In genomic region chr10:58651040-58651439, GRCh38 we compare ENCODE assay signal across 11 cellular contexts.
DNase-seq lines count a peak whose midpoint lies in the region; ATAC-seq and TF ChIP-seq lines count a peak whose summit lies in the region.
"Had no signal": no experiment of that assay in that cellular context is flagged by ENCODE, and none has a peak within 500 bp of the region (broad histone marks: within the 10 kb centered on the region; RNA-seq: fewer than 3 reads in every experiment).

No MANE protein-coding gene starts in this region.

- ATAC-seq in HG03457 (IDR thresholded peaks at IDR 0.05; ENCODE audit: unreplicated experiment): no peak

- H3K36me3 ChIP-seq in HEK293 (ENCODE audit: control insufficient read depth in 2 of 2, insufficient read depth in 1 of 2, low read length in 2 of 2) (no peaks in the 10 kb centered on the region), fibroblast of lung (ENCODE audit: control insufficient read depth, insufficient read depth, low read length) (no peaks in the 10 kb centered on the region), ovary (no peaks in the 10 kb centered on the region)
- H3K36me3 ChIP-seq: prostate gland had no signal

- H3K79me2 ChIP-seq in fibroblast of lung (ENCODE audit: control insufficient read depth, insufficient read depth, low read length): no peaks in the 10 kb centered on the region

- CTCF ChIA-PET in HEK293 (lab: Yijun Ruan, JAX): interaction anchor here (0.5 to 1.2 kb wide), 5 partner anchors 10 to 237 kb away, joined by 3 to 4 read pairs (median 4); no protein-coding TSS in a partner anchor

- H3K9ac ChIP-seq in fibroblast of lung (ENCODE audit: insufficient read depth, low read length): no peak overlapping the region

- peak overlapping the region; percentile 26 for H3K4me2 ChIP-seq in fibroblast of lung (ENCODE audit: extremely low read depth, insufficient read depth, low read length)

- no peaks in the 10 kb centered on the region for H3K36me3 Mint-ChIP-seq in T-helper 2 cell treated with Interferon-gamma antibody and Interleukin-4, amounts not matched to agents 5 μg/mL and 100 μg/mL, for 36 hours (ENCODE audit: low read depth)

- no peaks in the 10 kb centered on the region for H3K27me3 ChIP-seq in fibroblast of lung (ENCODE audit: control insufficient read depth, insufficient read depth, low read length)
- no peaks in the 10 kb centered on the region for H3K27me3 ChIP-seq in ovary

- no peaks in the 10 kb centered on the region for H3K27me3 Mint-ChIP-seq in T-helper 2 cell treated with Interferon-gamma antibody and Interleukin-4, amounts not matched to agents 5 μg/mL and 100 μg/mL, for 36 hours (ENCODE audit: low read depth)

- no peaks in the 10 kb centered on the region for H3K9me3 Mint-ChIP-seq in T-helper 2 cell treated with Interferon-gamma antibody and Interleukin-4, amounts not matched to agents 5 μg/mL and 100 μg/mL, for 36 hours

- no peak overlapping the region for H3K4me3 Mint-ChIP-seq in T-helper 2 cell treated with Interferon-gamma antibody and Interleukin-4, amounts not matched to agents 5 μg/mL and 100 μg/mL, for 36 hours

- H3K27ac Mint-ChIP-seq in T-helper 2 cell treated with Interferon-gamma antibody and Interleukin-4, amounts not matched to agents 5 μg/mL and 100 μg/mL, for 36 hours: no peak overlapping the region

- no peak for TF ChIP-seq EP300 in ovary (IDR thresholded peaks at IDR 0.05)

- no peaks in the 10 kb centered on the region for H3K4me1 Mint-ChIP-seq in T-helper 2 cell treated with Interferon-gamma antibody and Interleukin-4, amounts not matched to agents 5 μg/mL and 100 μg/mL, for 36 hours (ENCODE audit: low read depth)

- H4K20me1 ChIP-seq in fibroblast of lung (ENCODE audit: control insufficient read depth, extremely low read depth, insufficient read depth, low read length): no peaks in the 10 kb centered on the region

- DNase-seq in OCI-M1 (lab: John Stamatoyannopoulos, UW) (peak; percentile 81), fibroblast of lung (ENCODE audit: low read depth in 2 of 2) (peak; percentile 45 to 89), ovary (peak in 3 of 5 donors; percentile 22 to 40 (median 31)), KG1 (lab: John Stamatoyannopoulos, UW) (no peak)
- no peak for DNase-seq in activated CD8-positive, alpha-beta memory T cell treated with anti-CD3 and anti-CD28 coated beads for 24 hours
- DNase-seq in T-helper 2 cell treated with Interferon-gamma antibody and Interleukin-4, amounts not matched to agents 5 μg/mL and 100 μg/mL, for 36 hours (ENCODE audit: low spot score): no peak
- DNase-seq: activated T-cell treated with anti-CD3 and anti-CD28 coated beads, Interleukin-2, amount 50 U/mL, for 48 hours; NCI-H226 had no signal

- 7 to 27% (median 11%) methylated on average over 5 of the region's 5 CpGs for WGBS in ovary, 3 donors

- peak overlapping the region; percentile 36; the same call in 1 of the 2 replicates for H3K27ac ChIP-seq in HEK293 (ENCODE audit: extremely low read depth, low read depth, low read length)
- H3K27ac ChIP-seq in fibroblast of lung (ENCODE audit: insufficient read depth, low read length): no peak overlapping the region
- H3K27ac ChIP-seq in ovary: no peak overlapping the region
- H3K27ac ChIP-seq: prostate gland had no signal

- intact Hi-C loops in ovary (cut with DNase I): no loop called here

- H3K4me1 ChIP-seq in HEK293 (ENCODE audit: control insufficient read depth, insufficient read depth, low read length) (peaks cover 15% of the 10 kb centered on the region), fibroblast of lung (ENCODE audit: control insufficient read depth, extremely low read depth, insufficient read depth, low read length) (peaks cover 12% of the 10 kb centered on the region), ovary (ENCODE audit: insufficient read depth) (peaks cover 8% of the 10 kb centered on the region)
- H3K4me1 ChIP-seq: prostate gland had no signal

- H3K4me3 ChIP-seq in HEK293 (ENCODE audit: low read depth, low read length) (no peak overlapping the region), fibroblast of lung (replicated peaks in 1 of 4; ENCODE audit: control extremely low read depth in 1 of 4, insufficient read depth in 1 of 4, low read depth in 3 of 4, low read length in 4 of 4) (no peak overlapping the region), ovary (no peak overlapping the region)
- H3K4me3 ChIP-seq: prostate gland had no signal

- no peaks in the 10 kb centered on the region for H3K9me3 ChIP-seq in HEK293 (ENCODE audit: control insufficient read depth, insufficient read depth, low read depth, low read length)
- no peaks in the 10 kb centered on the region for H3K9me3 ChIP-seq in fibroblast of lung (ENCODE audit: control insufficient read depth, insufficient read depth, low read depth, low read length)
- no peaks in the 10 kb centered on the region for H3K9me3 ChIP-seq in ovary
- H3K9me3 ChIP-seq: prostate gland had no signal

- TF ChIP-seq POLR2A in ovary (IDR thresholded peaks at IDR 0.05): no peak

- no peak for TF ChIP-seq CTCF in HEK293 (tag by site-specific recombination; IDR thresholded peaks at IDR 0.05)
- no peak for TF ChIP-seq CTCF in fibroblast of lung (conservative IDR thresholded peaks at IDR 0.05 in 1 of 2, IDR thresholded peaks at IDR 0.05 in 1 of 2; ENCODE audit: low read depth in 1 of 2, low read length in 2 of 2)
- TF ChIP-seq CTCF in ovary (IDR thresholded peaks at IDR 0.05): no peak

- POLR2A ChIA-PET in HEK293 (lab: Yijun Ruan, JAX): interaction anchor here (0.7 kb wide), 1 partner anchor 10 kb away, joined by 3 read pairs; no protein-coding TSS in a partner anchor

- no peak overlapping the region for H2AFZ ChIP-seq in fibroblast of lung (ENCODE audit: low read length)

TF ChIP-seq in HEK293, 187 proteins besides CTCF, POLR2A, EP300 and RAD21:
- TF ChIP-seq PRDM6 (tag by site-specific recombination; IDR thresholded peaks at IDR 0.05): peak; percentile 36; the same call in 1 of the 2 replicates
- TF ChIP-seq ZNF223 (tag by site-specific recombination; IDR thresholded peaks at IDR 0.05): no peak
- no peak for TF ChIP-seq ZNF558 (tag by site-specific recombination; IDR thresholded peaks at IDR 0.05)
- no peak for TF ChIP-seq ZNF623 (tag by site-specific recombination; IDR thresholded peaks at IDR 0.05)
- TF ChIP-seq ZNF692 (tag by site-specific recombination; IDR thresholded peaks at IDR 0.05): no peak
- no peak for TF ChIP-seq ZNF341 (tag by site-specific recombination; IDR thresholded peaks at IDR 0.05; ENCODE audit: low read depth)
- no peak for TF ChIP-seq ZNF211 (tag by site-specific recombination; IDR thresholded peaks at IDR 0.05; ENCODE audit: low read depth)
- TF ChIP-seq ZNF549 (tag by site-specific recombination; IDR thresholded peaks at IDR 0.05): no peak
- TF ChIP-seq INSM2 (tag by site-specific recombination; IDR thresholded peaks at IDR 0.05): no peak
- no peak for TF ChIP-seq ZNF23 (tag by site-specific recombination; IDR thresholded peaks at IDR 0.05; ENCODE audit: borderline replicate concordance)
- no peak for TF ChIP-seq ZNF621 (tag by site-specific recombination; IDR thresholded peaks at IDR 0.05)
- peak; percentile 62 for TF ChIP-seq FEZF1 (tag by site-specific recombination; IDR thresholded peaks at IDR 0.05)
TF ChIP-seq in HEK293: peak in this region for 2.

Comparison
In these comparisons a context has a peak if more than half of its experiments do, and no peak if none do; other contexts are left out.
1. DNase-seq: peak in OCI-M1 (single experiment), fibroblast of lung (2 of 2) and ovary (3 of 5); none in KG1 (single experiment), activated CD8-positive, alpha-beta memory T cell treated with anti-CD3 and anti-CD28 coated beads for 24 hours (single experiment) and T-helper 2 cell treated with Interferon-gamma antibody and Interleukin-4, amounts not matched to agents 5 μg/mL and 100 μg/mL, for 36 hours (single experiment).